Comparison of ENCODE assay signal across 13 cellular contexts in genomic region chr13:30022796-30023195, GRCh38.
A peak's percentile ranks its signal among the peaks of the same experiment; 100 is the strongest.
DNase-seq lines count a peak whose midpoint lies in the region; ATAC-seq and TF ChIP-seq lines count a peak whose summit lies in the region.
"Had no signal": no experiment of that assay in that cellular context is flagged by ENCODE, and none has a peak within 500 bp of the region (broad histone marks: within the 10 kb centered on the region; RNA-seq: fewer than 3 reads in every experiment).

No MANE protein-coding gene starts in this region.

- no peaks in the 10 kb centered on the region for H3K36me3 ChIP-seq in Caco-2 (ENCODE audit: control insufficient read depth, insufficient read depth, low read length)
- no peaks in the 10 kb centered on the region for H3K36me3 ChIP-seq in PC-3 (ENCODE audit: low read depth, low read length)
- H3K36me3 ChIP-seq in mesendoderm (ENCODE audit: control insufficient read depth, insufficient read depth, low read length), result no peaks in the 10 kb centered on the region
- no peaks in the 10 kb centered on the region for H3K36me3 ChIP-seq in heart right ventricle
- H3K36me3 ChIP-seq in SK-N-SH (replicated peaks in 1 of 2; ENCODE audit: control insufficient read depth in 1 of 2, insufficient read depth in 2 of 2, low read length in 1 of 2), result no peaks in the 10 kb centered on the region

- H3K4me1 Mint-ChIP-seq in Caco-2 (ENCODE audit: low read depth, unreplicated experiment), result peaks cover 37% of the 10 kb centered on the region
- peaks cover 28% of the 10 kb centered on the region for H3K4me1 Mint-ChIP-seq in progenitor cell of endocrine pancreas (ENCODE audit: low read depth)
- H3K4me1 Mint-ChIP-seq: B cell had no signal

- H3K9me3 Mint-ChIP-seq in Caco-2 (ENCODE audit: unreplicated experiment), result no peaks in the 10 kb centered on the region
- H3K9me3 Mint-ChIP-seq in progenitor cell of endocrine pancreas (ENCODE audit: low read depth), result no peaks in the 10 kb centered on the region
- H3K9me3 Mint-ChIP-seq: CD4-positive, alpha-beta T cell had no signal

- H3K27me3 Mint-ChIP-seq in Caco-2 (ENCODE audit: insufficient read depth, unreplicated experiment) (no peaks in the 10 kb centered on the region), progenitor cell of endocrine pancreas (peaks cover 5% of the 10 kb centered on the region)
- H3K27me3 Mint-ChIP-seq: CD4-positive, alpha-beta T cell had no signal

- peak overlapping the region; percentile 65 for H3K27ac Mint-ChIP-seq in Caco-2 (ENCODE audit: unreplicated experiment)
- peak overlapping the region; percentile 11 for H3K27ac Mint-ChIP-seq in progenitor cell of endocrine pancreas
- H3K27ac Mint-ChIP-seq: B cell; CD4-positive, alpha-beta T cell had no signal

- H3K4me1 ChIP-seq in Caco-2 (peaks cover 66% of the 10 kb centered on the region), PC-3 (ENCODE audit: insufficient read depth, low read length) (peaks cover 27% of the 10 kb centered on the region), mesendoderm (ENCODE audit: control insufficient read depth, low read depth, low read length) (peaks cover 6% of the 10 kb centered on the region), heart right ventricle (peaks cover 0 to 5% (median 0%) of the 10 kb centered on the region in 9 donors), SK-N-SH (ENCODE audit: control insufficient read depth in 1 of 2, insufficient read depth in 2 of 2, low read depth in 1 of 2, low read length in 1 of 2) (peaks cover 4 to 30% of the 10 kb centered on the region in 2 experiments; a peak in 2 of 4 replicates)

- H3K4me2 ChIP-seq in PC-3 (ENCODE audit: low read length) (no peak overlapping the region), mesendoderm (ENCODE audit: low read length) (no peak overlapping the region), SK-N-SH (no peak overlapping the region)

- no peak overlapping the region for H3K4ac ChIP-seq in mesendoderm (ENCODE audit: low read depth, low read length)

- H2AFZ ChIP-seq in PC-3 (ENCODE audit: low read length) (no peak overlapping the region), SK-N-SH (ENCODE audit: low read depth) (no peak overlapping the region)

- H3K18ac ChIP-seq in mesendoderm (ENCODE audit: low read length), result no peak overlapping the region

- POLR2A ChIA-PET in Caco-2 (lab: Charles Lee), result no interaction called here
- POLR2A ChIA-PET in PC-3 (lab: Charles Lee; ENCODE audit: unreplicated experiment), result no interaction called here
- POLR2A ChIA-PET in SK-N-SH (lab: Yijun Ruan, JAX), result no interaction called here

- ATAC-seq in PC-3 (no peak), heart right ventricle (no peak), HG03139 (IDR thresholded peaks at IDR 0.05; ENCODE audit: unreplicated experiment) (no peak)
- ATAC-seq: HCT116 had no signal

- no peaks in the 10 kb centered on the region for H3K79me1 ChIP-seq in mesendoderm (ENCODE audit: low read length)

- H3F3A ChIP-seq in PC-3 (ENCODE audit: low read length, unreplicated experiment) (no peaks in the 10 kb centered on the region), SK-N-SH (replicated peaks; ENCODE audit: insufficient read depth) (no peaks in the 10 kb centered on the region)

- no peaks in the 10 kb centered on the region for H3K27me3 ChIP-seq in Caco-2 (replicated peaks; ENCODE audit: control insufficient read depth, insufficient read depth, low read length)
- no peaks in the 10 kb centered on the region for H3K27me3 ChIP-seq in PC-3 (ENCODE audit: low read length)
- no peaks in the 10 kb centered on the region for H3K27me3 ChIP-seq in mesendoderm (ENCODE audit: insufficient read depth, low read length, poor library complexity)
- peaks cover 0 to 17% (median 0%) of the 10 kb centered on the region in 7 donors for H3K27me3 ChIP-seq in heart right ventricle
- no peaks in the 10 kb centered on the region for H3K27me3 ChIP-seq in SK-N-SH (ENCODE audit: insufficient read depth)

- no peak for TF ChIP-seq RAD21 in SK-N-SH (IDR thresholded peaks at IDR 0.05; ENCODE audit: low read length)

- H2BK15ac ChIP-seq in mesendoderm (replicated peaks; ENCODE audit: low read depth), result no peak overlapping the region

- H3K9me3 ChIP-seq in Caco-2 (no peaks in the 10 kb centered on the region), PC-3 (ENCODE audit: low read length) (no peaks in the 10 kb centered on the region), heart right ventricle (no peaks in the 10 kb centered on the region), SK-N-SH (no peaks in the 10 kb centered on the region)

- H3K9ac ChIP-seq in PC-3 (ENCODE audit: low read length) (no peak overlapping the region), mesendoderm (ENCODE audit: low read length) (no peak overlapping the region), SK-N-SH (no peak overlapping the region)

- BruUV-seq in Caco-2 (replicated peaks; lab: Mats Ljungman, UMichigan), result no TSS peak
- no TSS peak for BruUV-seq in PC-3 (replicated peaks; lab: Mats Ljungman, UMichigan)

- H2BK5ac ChIP-seq in mesendoderm (ENCODE audit: low read length), result no peak overlapping the region

- TF ChIP-seq EP300 in SK-N-SH (IDR thresholded peaks at IDR 0.05; ENCODE audit: borderline replicate concordance in 1 of 2, low read depth in 1 of 2, low read length in 1 of 2), result no peak

- no peak overlapping the region for H3K23ac ChIP-seq in mesendoderm (ENCODE audit: low read length)

- peak; percentile 78 to 82 for DNase-seq in Caco-2
- DNase-seq in PC-3, result peak; percentile 11
- no peak for DNase-seq in mesendoderm
- DNase-seq in progenitor cell of endocrine pancreas (ENCODE audit: low spot score, unreplicated experiment), result no peak
- no peak for DNase-seq in heart right ventricle
- DNase-seq in activated CD8-positive, alpha-beta memory T cell treated with anti-CD3 and anti-CD28 coated beads, Interleukin-2, amount 50 U/mL, for 48 hours, result no peak
- DNase-seq in SK-N-SH, result no peak
- DNase-seq: C1 segment of cervical spinal cord; CD4-positive, alpha-beta T cell; DMS79 had no signal

- no peak overlapping the region for H2BK120ac ChIP-seq in mesendoderm (ENCODE audit: low read depth, low read length)

- peak overlapping the region; percentile 16 for H2AK5ac ChIP-seq in mesendoderm (ENCODE audit: low read length)

- H3K4me3 ChIP-seq in Caco-2 (ENCODE audit: low read depth, low read length), result no peak overlapping the region
- no peak overlapping the region for H3K4me3 ChIP-seq in PC-3 (ENCODE audit: low read length)
- no peak overlapping the region for H3K4me3 ChIP-seq in mesendoderm (ENCODE audit: low read length)
- H3K4me3 ChIP-seq in heart right ventricle, result no peak overlapping the region
- no peak overlapping the region for H3K4me3 ChIP-seq in SK-N-SH (ENCODE audit: low read depth in 2 of 2, low read length in 1 of 2)

- H3K4me3 Mint-ChIP-seq in Caco-2 (ENCODE audit: unreplicated experiment) (peak overlapping the region; percentile 20), progenitor cell of endocrine pancreas (ENCODE audit: low read depth) (no peak overlapping the region)
- H3K4me3 Mint-ChIP-seq: B cell; CD4-positive, alpha-beta T cell had no signal

- no CpG with 5 or more reads among the region's 2 CpGs for WGBS in mesendoderm (ENCODE audit: extremely low coverage, insufficient coverage, low lambda C conversion rate)
- 89 to 92% methylated on average over 2 of the region's 2 CpGs for WGBS in heart right ventricle, 2 donors
- 78% methylated on average over 2 of the region's 2 CpGs for WGBS in SK-N-SH (ENCODE audit: low lambda C conversion rate)

- H3K9me2 ChIP-seq in PC-3 (replicated peaks; ENCODE audit: low read length) (no peaks in the 10 kb centered on the region), SK-N-SH (no peaks in the 10 kb centered on the region)

- intact Hi-C loops in Caco-2 (cut with micrococcal nuclease; ENCODE audit: unreplicated experiment), result loop anchor here (1.0 to 10.0 kb wide), 4 partner anchors 24 to 92 kb away; no protein-coding TSS in a partner anchor
- intact Hi-C loops in PC-3 (cut with micrococcal nuclease), result no loop called here
- intact Hi-C loops in heart right ventricle (cut with DNase I), result no loop called here

- H4K5ac ChIP-seq in mesendoderm (ENCODE audit: low read length), result no peak overlapping the region

- H3K27ac ChIP-seq in PC-3 (ENCODE audit: low read length) (no peak overlapping the region), mesendoderm (ENCODE audit: low read depth, low read length) (no peak overlapping the region), heart right ventricle (no peak overlapping the region), SK-N-SH (ENCODE audit: low read depth in 2 of 2, low read length in 1 of 2) (no peak overlapping the region)

- TF ChIP-seq CTCF in Caco-2 (IDR thresholded peaks at IDR 0.05; ENCODE audit: insufficient read depth in 1 of 2, low read depth in 1 of 2, low read length in 1 of 2, severe bottlenecking in 1 of 2, unreplicated experiment in 1 of 2), result no peak
- TF ChIP-seq CTCF in PC-3 (conservative IDR thresholded peaks at IDR 0.05; ENCODE audit: low read depth, low read length), result no peak
- no peak for TF ChIP-seq CTCF in progenitor cell of endocrine pancreas (IDR thresholded peaks at IDR 0.05; ENCODE audit: unreplicated experiment)
- no peak for TF ChIP-seq CTCF in heart right ventricle (IDR thresholded peaks at IDR 0.05)
- TF ChIP-seq CTCF in SK-N-SH (IDR thresholded peaks at IDR 0.05), result no peak

- H4K20me1 ChIP-seq in PC-3 (ENCODE audit: low read length) (no peaks in the 10 kb centered on the region), SK-N-SH (ENCODE audit: insufficient read depth) (no peaks in the 10 kb centered on the region)

- H3K36me3 Mint-ChIP-seq in Caco-2 (ENCODE audit: insufficient read depth, unreplicated experiment), result no peaks in the 10 kb centered on the region
- H3K36me3 Mint-ChIP-seq in progenitor cell of endocrine pancreas (ENCODE audit: insufficient read depth), result no peaks in the 10 kb centered on the region

- CTCF ChIA-PET in Caco-2 (lab: Charles Lee) (interaction anchor here (0.9 to 1.2 kb wide), 3 partner anchors 31 to 98 kb away, joined by 3 to 4 read pairs (median 3); no protein-coding TSS in a partner anchor), PC-3 (lab: Charles Lee) (no interaction called here), SK-N-SH (lab: Yijun Ruan, JAX) (no interaction called here)

- no peak overlapping the region for H3K56ac ChIP-seq in mesendoderm (ENCODE audit: low read length)

- no peaks in the 10 kb centered on the region for H3K79me2 ChIP-seq in PC-3 (ENCODE audit: low read length)
- H3K79me2 ChIP-seq in mesendoderm (ENCODE audit: control insufficient read depth, insufficient read depth, low read length), result no peaks in the 10 kb centered on the region
- H3K79me2 ChIP-seq in SK-N-SH (ENCODE audit: insufficient read depth), result no peaks in the 10 kb centered on the region

- H4K8ac ChIP-seq in mesendoderm (ENCODE audit: low read depth, low read length), result no peak overlapping the region

TF ChIP-seq in SK-N-SH, 30 proteins besides CTCF, POLR2A, EP300 and RAD21 (continues in another document):
- TF ChIP-seq GATA2 (CRISPR knock-in tag; IDR thresholded peaks at IDR 0.05), result no peak
- TF ChIP-seq RFX5 (IDR thresholded peaks at IDR 0.05; ENCODE audit: low read length), result no peak
- no peak for TF ChIP-seq POLR2AphosphoS5 (IDR thresholded peaks at IDR 0.05; ENCODE audit: low read depth, low read length)
- TF ChIP-seq, protein P1, sequence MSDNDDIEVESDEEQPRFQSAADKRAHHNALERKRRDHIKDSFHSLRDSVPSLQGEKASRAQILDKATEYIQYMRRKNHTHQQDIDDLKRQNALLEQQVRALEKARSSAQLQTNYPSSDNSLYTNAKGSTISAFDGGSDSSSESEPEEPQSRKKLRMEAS (IDR thresholded peaks at IDR 0.05; ENCODE audit: low read depth), result no peak

Comparison
In these comparisons a context has a peak if more than half of its experiments do, and no peak if none do; other contexts are left out.
1. DNase-seq: peak in Caco-2 (2 of 2) and PC-3 (single experiment); none in mesendoderm (single experiment), progenitor cell of endocrine pancreas (single experiment), heart right ventricle (0 of 2), activated CD8-positive, alpha-beta memory T cell treated with anti-CD3 and anti-CD28 coated beads, Interleukin-2, amount 50 U/mL, for 48 hours (single experiment) and SK-N-SH (single experiment).